Comparison of ENCODE assay signal across 16 cellular contexts in the genomic region with DNA sequence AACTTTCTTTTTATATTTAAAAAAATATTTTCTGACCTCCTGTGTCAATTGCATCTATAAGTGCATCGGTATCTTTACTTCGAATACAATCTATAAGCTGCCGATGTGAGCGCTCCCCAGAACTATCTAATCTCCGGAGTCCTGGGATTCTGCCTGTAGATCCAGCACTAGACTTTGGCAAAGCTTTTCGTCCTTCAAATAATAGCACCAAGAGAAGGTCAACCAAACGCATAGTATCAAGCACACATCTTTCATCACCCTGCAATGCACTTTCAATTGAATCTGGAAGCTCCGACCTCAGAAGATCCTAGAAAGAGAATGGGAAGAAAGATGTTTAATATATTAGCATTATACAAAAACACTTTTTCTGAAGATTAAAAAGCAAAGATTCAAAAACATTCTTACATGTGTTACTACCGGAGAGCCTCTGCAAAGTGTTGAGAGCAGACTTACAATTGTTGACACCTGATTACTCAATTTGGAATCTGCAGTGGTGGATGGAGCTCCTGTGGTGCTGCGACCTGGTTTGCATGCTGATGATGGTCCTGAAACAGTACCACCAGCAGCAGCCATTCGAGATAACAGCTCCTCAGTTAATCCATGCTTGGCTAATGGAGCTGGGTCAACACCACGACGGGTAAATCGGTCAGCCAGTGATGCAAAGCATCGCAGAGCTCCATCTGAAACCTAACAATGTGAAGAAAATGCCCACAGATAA. TPM values are rescaled to one million over a fixed set of nuclear protein-coding genes. Genes with fewer than 3 reads are reported as not detected.
DNase-seq lines count a peak whose midpoint lies in the region; ATAC-seq, FAIRE-seq and TF ChIP-seq lines count a peak whose summit lies in the region.
"Had no signal": no experiment of that assay in that cellular context is flagged by ENCODE, and none has a peak within 500 bp of the region (broad histone marks: within the 10 kb centered on the region; RNA-seq: fewer than 3 reads in every experiment).

No MANE protein-coding gene starts in this region.

- H3K4me3 ChIP-seq in mammary epithelial cell (replicated peaks in 1 of 3; ENCODE audit: insufficient read depth in 1 of 3, low read depth in 2 of 3, low read length in 3 of 3) (no peak overlapping the region), mesendoderm (ENCODE audit: low read length) (no peak overlapping the region)
- H3K4me3 ChIP-seq: BLaER1 had no signal

- H3K27ac ChIP-seq in mammary epithelial cell (ENCODE audit: insufficient read depth, low read depth, low read length) (no peak overlapping the region), mesendoderm (ENCODE audit: low read depth, low read length) (no peak overlapping the region)
- H3K27ac ChIP-seq: BLaER1 had no signal

- CTCF ChIA-PET in mammary epithelial cell (lab: Charles Lee; ENCODE audit: low non-redundant PET): no interaction called here
- CTCF ChIA-PET in MCF 10A (lab: Yijun Ruan, JAX): interaction anchor here (0.9 kb wide), 1 partner anchor 7 kb away, joined by 3 read pairs; no protein-coding TSS in a partner anchor
- CTCF ChIA-PET in WTC11 (lab: Charles Lee): no interaction called here

- POLR2A ChIA-PET in MCF 10A (lab: Yijun Ruan, JAX) (interaction anchor here (0.8 to 1.1 kb wide), 2 partner anchors 11 to 13 kb away, joined by 3 read pairs; no protein-coding TSS in a partner anchor), WTC11 (lab: Charles Lee) (no interaction called here)

- H2BK5ac ChIP-seq in mesendoderm (ENCODE audit: low read length): no peak overlapping the region

- H3K27ac Mint-ChIP-seq in MCF 10A (ENCODE audit: low read depth, unreplicated experiment): no peak overlapping the region
- peak overlapping the region; percentile 33; the same call in 1 of the 2 replicates for H3K27ac Mint-ChIP-seq in WTC11

- H4K8ac ChIP-seq in mesendoderm (ENCODE audit: low read depth, low read length): no peak overlapping the region

- no peak overlapping the region for H3K56ac ChIP-seq in mesendoderm (ENCODE audit: low read length)

- ATAC-seq in WTC11: no peak
- ATAC-seq in HG02852 (IDR thresholded peaks at IDR 0.05; ENCODE audit: unreplicated experiment): no peak

- no peak overlapping the region for H4K5ac ChIP-seq in mesendoderm (ENCODE audit: low read length)

- H3K23ac ChIP-seq in mesendoderm (ENCODE audit: low read length): no peak overlapping the region

- H3K79me2 ChIP-seq in mammary epithelial cell (ENCODE audit: insufficient read depth, low read length): peaks cover 13% of the 10 kb centered on the region
- H3K79me2 ChIP-seq in mesendoderm (ENCODE audit: control insufficient read depth, insufficient read depth, low read length): no peaks in the 10 kb centered on the region

- H3K4me1 Mint-ChIP-seq in MCF 10A (ENCODE audit: insufficient read depth, unreplicated experiment): no peaks in the 10 kb centered on the region
- no peaks in the 10 kb centered on the region for H3K4me1 Mint-ChIP-seq in WTC11

- peaks cover 2% of the 10 kb centered on the region for H3K79me1 ChIP-seq in mesendoderm (ENCODE audit: low read length)

- 98% methylated on average over 15 of the region's 15 CpGs for WGBS in mammary epithelial cell (ENCODE audit: low coverage, missing lambda C conversion rate)
- no CpG with 5 or more reads among the region's 15 CpGs for WGBS in mesendoderm (ENCODE audit: extremely low coverage, insufficient coverage, low lambda C conversion rate)

- peaks cover 29% of the 10 kb centered on the region for H3K36me3 ChIP-seq in mammary epithelial cell (ENCODE audit: insufficient read depth, low read length)
- H3K36me3 ChIP-seq in mesendoderm (ENCODE audit: control insufficient read depth, insufficient read depth, low read length): peaks cover 4% of the 10 kb centered on the region

- no peak overlapping the region for H3K9ac ChIP-seq in mammary epithelial cell (ENCODE audit: insufficient read depth, low read length)
- no peak overlapping the region for H3K9ac ChIP-seq in mesendoderm (ENCODE audit: low read length)
- H3K9ac ChIP-seq: BLaER1 had no signal

- no peaks in the 10 kb centered on the region for H4K20me1 ChIP-seq in mammary epithelial cell (ENCODE audit: insufficient read depth, low read length)

- H3K4me3 Mint-ChIP-seq in MCF 10A (ENCODE audit: unreplicated experiment) (no peak overlapping the region), WTC11 (no peak overlapping the region)
- H3K4me3 Mint-ChIP-seq: CD8-positive, alpha-beta memory T cell had no signal

- no peaks in the 10 kb centered on the region for H3K9me3 ChIP-seq in mammary epithelial cell (replicated peaks; ENCODE audit: insufficient read depth, low read length)
- H3K9me3 ChIP-seq: BLaER1, Caco-2 had no signal

- in situ Hi-C loops in mammary epithelial cell (cut with MboI; ENCODE audit: low sequenced_read_pairs in 2 of 2): no loop called here

- no peak overlapping the region for H2AFZ ChIP-seq in mammary epithelial cell (ENCODE audit: low read depth, low read length)

- H3K9me3 Mint-ChIP-seq in MCF 10A (ENCODE audit: unreplicated experiment) (no peaks in the 10 kb centered on the region), WTC11 (no peaks in the 10 kb centered on the region)
- H3K9me3 Mint-ChIP-seq: CD8-positive, alpha-beta memory T cell had no signal

- no peak overlapping the region for H3K4ac ChIP-seq in mesendoderm (ENCODE audit: low read depth, low read length)

- no peak for TF ChIP-seq CTCF in mammary epithelial cell (conservative IDR thresholded peaks at IDR 0.05 in 1 of 2, IDR thresholded peaks at IDR 0.05 in 1 of 2; ENCODE audit: extremely low read depth in 1 of 2, insufficient read depth in 1 of 2, low read depth in 1 of 2, low read length in 2 of 2)
- no peak for TF ChIP-seq CTCF in MCF 10A (IDR thresholded peaks at IDR 0.05; ENCODE audit: unreplicated experiment)
- TF ChIP-seq CTCF in WTC11 (IDR thresholded peaks at IDR 0.05): no peak

- H2AK5ac ChIP-seq in mesendoderm (ENCODE audit: low read length): no peak overlapping the region

- no peak overlapping the region for H2BK15ac ChIP-seq in mesendoderm (replicated peaks; ENCODE audit: low read depth)

- TSS peak; percentile 40 for BruUV-seq in mammary epithelial cell (replicated peaks; lab: Mats Ljungman, UMichigan)
- BruUV-seq in MCF 10A (replicated peaks; lab: Mats Ljungman, UMichigan): no TSS peak

- H3K36me3 Mint-ChIP-seq in MCF 10A (ENCODE audit: insufficient read depth, unreplicated experiment): peaks cover 85% of the 10 kb centered on the region
- H3K36me3 Mint-ChIP-seq in WTC11: peaks cover 58% of the 10 kb centered on the region

- H2BK120ac ChIP-seq in mesendoderm (ENCODE audit: low read depth, low read length): no peak overlapping the region

- dilution Hi-C loops in mammary epithelial cell (cut with HindIII; ENCODE audit: low sequenced_read_pairs): no loop called here

- DNase-seq in mammary epithelial cell: no peak
- DNase-seq in MCF 10A (ENCODE audit: unreplicated experiment): no peak
- DNase-seq in GM12892 (ENCODE audit: insufficient read length): no peak
- no peak for DNase-seq in WTC11 (ENCODE audit: low spot score)
- peak; percentile 62 for DNase-seq in mesendoderm
- no peak for DNase-seq in activated CD4-positive, alpha-beta T cell treated with anti-CD3 and anti-CD28 coated beads, Interleukin-2, amount 50 U/mL, for 48 hours
- DNase-seq: 8988T; AML-193; Caco-2; CD8-positive, alpha-beta memory T cell; DND-41; GF-D8; HCEC 1CT had no signal

- no peaks in the 10 kb centered on the region for H3K27me3 ChIP-seq in mammary epithelial cell (ENCODE audit: insufficient read depth, low read length)
- no peaks in the 10 kb centered on the region for H3K27me3 ChIP-seq in mesendoderm (ENCODE audit: insufficient read depth, low read length, poor library complexity)
- H3K27me3 ChIP-seq: BLaER1 had no signal

- intact Hi-C loops in mammary epithelial cell (cut with micrococcal nuclease): loop anchor here (10.0 kb wide), 1 partner anchor 182 kb away; no protein-coding TSS in a partner anchor
- intact Hi-C loops in MCF 10A (cut with micrococcal nuclease): no loop called here

- H3K18ac ChIP-seq in mesendoderm (ENCODE audit: low read length): no peak overlapping the region

- H3K27me3 Mint-ChIP-seq in MCF 10A (ENCODE audit: insufficient read depth, unreplicated experiment) (no peaks in the 10 kb centered on the region), WTC11 (ENCODE audit: low read depth) (no peaks in the 10 kb centered on the region)
- H3K27me3 Mint-ChIP-seq: CD8-positive, alpha-beta memory T cell had no signal

- H3K4me1 ChIP-seq in mammary epithelial cell (ENCODE audit: insufficient read depth, low read length): peaks cover 6% of the 10 kb centered on the region
- no peaks in the 10 kb centered on the region for H3K4me1 ChIP-seq in mesendoderm (ENCODE audit: control insufficient read depth, low read depth, low read length)
- H3K4me1 ChIP-seq: BLaER1, Caco-2 had no signal

- H3K4me2 ChIP-seq in mammary epithelial cell (ENCODE audit: insufficient read depth, low read depth, low read length): no peak overlapping the region
- H3K4me2 ChIP-seq in mesendoderm (ENCODE audit: low read length): no peak overlapping the region
- H3K4me2 ChIP-seq: BLaER1 had no signal

- TF ChIP-seq POLR2A in GM12892 (IDR thresholded peaks at IDR 0.05; ENCODE audit: low read depth, low read length): no peak

- peak; percentile 14 for FAIRE-seq in GM12892 (lab: Jason Lieb, UNC)
- FAIRE-seq: H1 had no signal

TF ChIP-seq in WTC11, 78 proteins besides CTCF, POLR2A, EP300 and RAD21 (continues in another document):
- TF ChIP-seq, protein P1, sequence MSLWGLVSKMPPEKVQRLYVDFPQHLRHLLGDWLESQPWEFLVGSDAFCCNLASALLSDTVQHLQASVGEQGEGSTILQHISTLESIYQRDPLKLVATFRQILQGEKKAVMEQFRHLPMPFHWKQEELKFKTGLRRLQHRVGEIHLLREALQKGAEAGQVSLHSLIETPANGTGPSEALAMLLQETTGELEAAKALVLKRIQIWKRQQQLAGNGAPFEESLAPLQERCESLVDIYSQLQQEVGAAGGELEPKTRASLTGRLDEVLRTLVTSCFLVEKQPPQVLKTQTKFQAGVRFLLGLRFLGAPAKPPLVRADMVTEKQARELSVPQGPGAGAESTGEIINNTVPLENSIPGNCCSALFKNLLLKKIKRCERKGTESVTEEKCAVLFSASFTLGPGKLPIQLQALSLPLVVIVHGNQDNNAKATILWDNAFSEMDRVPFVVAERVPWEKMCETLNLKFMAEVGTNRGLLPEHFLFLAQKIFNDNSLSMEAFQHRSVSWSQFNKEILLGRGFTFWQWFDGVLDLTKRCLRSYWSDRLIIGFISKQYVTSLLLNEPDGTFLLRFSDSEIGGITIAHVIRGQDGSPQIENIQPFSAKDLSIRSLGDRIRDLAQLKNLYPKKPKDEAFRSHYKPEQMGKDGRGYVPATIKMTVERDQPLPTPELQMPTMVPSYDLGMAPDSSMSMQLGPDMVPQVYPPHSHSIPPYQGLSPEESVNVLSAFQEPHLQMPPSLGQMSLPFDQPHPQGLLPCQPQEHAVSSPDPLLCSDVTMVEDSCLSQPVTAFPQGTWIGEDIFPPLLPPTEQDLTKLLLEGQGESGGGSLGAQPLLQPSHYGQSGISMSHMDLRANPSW (CRISPR knock-in tag; conservative IDR thresholded peaks at IDR 0.05; ENCODE audit: low read depth): no peak

RNA-seq across cellular contexts. Expression of gene HECTD1, which starts 34.3 kb away (rescaled TPM):
- total RNA-seq in mammary epithelial cell (100 to 1,000 TPM; 120 to 162 TPM), MCF 10A (2022) (122 and 139 TPM in 2 replicates), WTC11 (2021) (81.7 to 89.1 TPM (median 88.5 TPM) in 3 replicates)
- 60.7 TPM for polyA plus RNA-seq in mammary epithelial cell
- polyA minus RNA-seq in mammary epithelial cell: 159 TPM
- 50.8 TPM for polyA plus RNA-seq in GM12892 (2012; ENCODE audit: missing spikeins)
- polyA plus RNA-seq in mesendoderm (2013, experiment 1 of 2): 41.3 TPM
- 41.1 TPM for polyA plus RNA-seq in mesendoderm (2013, experiment 2 of 2)
